In the genomic region with DNA sequence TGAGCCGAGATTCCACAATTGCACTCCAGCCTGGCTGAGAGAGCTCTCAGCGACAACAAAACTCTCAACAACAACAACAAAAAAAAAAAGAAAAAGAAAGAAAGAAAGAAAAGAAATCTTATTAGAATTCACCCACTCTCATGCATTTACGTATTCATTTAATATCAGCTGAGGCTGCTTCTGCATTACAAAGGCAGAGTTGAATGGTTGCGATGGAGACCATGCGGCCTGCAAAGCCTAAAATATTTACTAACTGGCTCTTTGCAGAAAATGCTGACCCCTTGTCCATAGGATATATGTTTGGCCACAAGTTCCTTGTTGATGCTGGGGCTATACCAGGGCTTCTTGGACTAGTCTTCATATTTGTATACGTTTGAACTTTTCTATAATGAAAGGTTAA, we compare ENCODE assay signal across 27 cellular contexts.
"Had no signal": no experiment of that assay in that cellular context is flagged by ENCODE, and none has a peak within 500 bp of the region (broad histone marks: within the 10 kb centered on the region; RNA-seq: fewer than 3 reads in every experiment).

No MANE protein-coding gene starts in this region.

- H3K27ac Mint-ChIP-seq: dendritic cell treated with granulocyte-macrophage colony-stimulating factor and Interleukin-4, amounts not matched to agents 40 ng/mL and 50 ng/mL, for 4 days; mesothelial cell of epicardium; natural killer cell treated with Interleukin-12 subunit alpha and Interleukin-12 subunit beta and Interleukin-15 and Interleukin-18, amount 100 ng/mL, for 72 hours; progenitor cell of endocrine pancreas; stimulated activated naive B cell treated with anti-CD40 and anti-IgM and Interleukin-4, amounts not matched to agents 10 μg/mL and 1 μg/mL and 100 μg/mL, for 72 hours; stimulated activated naive CD8-positive, alpha-beta T cell treated with anti-CD3 and anti-CD28 coated beads, Interleukin-15, Interleukin-2, amounts not matched to agents 100 ng/mL and 50 ng/mL, for 24 hours had no signal

- H3K4me1 ChIP-seq: colonic mucosa, parathyroid adenoma, right lobe of liver, thyroid gland had no signal

- H2AFZ ChIP-seq: parathyroid adenoma had no signal

- H3K27me3 Mint-ChIP-seq: dendritic cell treated with granulocyte-macrophage colony-stimulating factor and Interleukin-4, amounts not matched to agents 40 ng/mL and 50 ng/mL, for 4 days; naive B cell; natural killer cell treated with Interleukin-12 subunit alpha and Interleukin-12 subunit beta and Interleukin-15 and Interleukin-18, amount 100 ng/mL, for 72 hours; progenitor cell of endocrine pancreas; stimulated activated naive B cell treated with anti-CD40 and anti-IgM and Interleukin-4, amounts not matched to agents 10 μg/mL and 1 μg/mL and 100 μg/mL, for 72 hours; stimulated activated naive CD8-positive, alpha-beta T cell treated with anti-CD3 and anti-CD28 coated beads, Interleukin-15, Interleukin-2, amounts not matched to agents 100 ng/mL and 50 ng/mL, for 24 hours had no signal

- H3K9ac ChIP-seq: parathyroid adenoma had no signal

- H3K9me3 ChIP-seq: colonic mucosa, esophagus squamous epithelium, heart right ventricle, left lung, mucosa of descending colon, right lobe of liver, suprapubic skin, thyroid gland, vagina had no signal

- H3K36me3 ChIP-seq: colonic mucosa, esophagus squamous epithelium, right lobe of liver, vagina had no signal

- H3K4me3 Mint-ChIP-seq: dendritic cell treated with granulocyte-macrophage colony-stimulating factor and Interleukin-4, amounts not matched to agents 40 ng/mL and 50 ng/mL, for 4 days; mesothelial cell of epicardium; naive B cell; natural killer cell treated with Interleukin-12 subunit alpha and Interleukin-12 subunit beta and Interleukin-15 and Interleukin-18, amount 100 ng/mL, for 72 hours; stimulated activated naive B cell treated with anti-CD40 and anti-IgM and Interleukin-4, amounts not matched to agents 10 μg/mL and 1 μg/mL and 100 μg/mL, for 72 hours; stimulated activated naive CD8-positive, alpha-beta T cell treated with anti-CD3 and anti-CD28 coated beads, Interleukin-15, Interleukin-2, amounts not matched to agents 100 ng/mL and 50 ng/mL, for 24 hours had no signal

- H3K27ac ChIP-seq: colonic mucosa, esophagus squamous epithelium, heart right ventricle, left lung, parathyroid adenoma, right lobe of liver, suprapubic skin, thyroid gland, vagina had no signal

- ATAC-seq: heart right ventricle; left cardiac atrium; left lung; mucosa of descending colon; natural killer cell treated with Interleukin-12 subunit alpha and Interleukin-12 subunit beta and Interleukin-15 and Interleukin-18, amount 100 ng/mL, for 72 hours; right lobe of liver; stimulated activated naive B cell treated with anti-CD40 and anti-IgM and Interleukin-4, amounts not matched to agents 10 μg/mL and 1 μg/mL and 100 μg/mL, for 72 hours had no signal

- H3K9me3 Mint-ChIP-seq: dendritic cell treated with granulocyte-macrophage colony-stimulating factor and Interleukin-4, amounts not matched to agents 40 ng/mL and 50 ng/mL, for 4 days; mesothelial cell of epicardium; naive B cell; natural killer cell treated with Interleukin-12 subunit alpha and Interleukin-12 subunit beta and Interleukin-15 and Interleukin-18, amount 100 ng/mL, for 72 hours; stimulated activated naive B cell treated with anti-CD40 and anti-IgM and Interleukin-4, amounts not matched to agents 10 μg/mL and 1 μg/mL and 100 μg/mL, for 72 hours; stimulated activated naive CD8-positive, alpha-beta T cell treated with anti-CD3 and anti-CD28 coated beads, Interleukin-15, Interleukin-2, amounts not matched to agents 100 ng/mL and 50 ng/mL, for 24 hours had no signal

- H3K36me3 Mint-ChIP-seq: naive B cell; natural killer cell treated with Interleukin-12 subunit alpha and Interleukin-12 subunit beta and Interleukin-15 and Interleukin-18, amount 100 ng/mL, for 72 hours had no signal

- DNase-seq: colonic mucosa; effector memory CD4-positive, alpha-beta T cell; erythroblast; esophagus squamous epithelium; foreskin melanocyte; glutamatergic neuron; heart right ventricle; hippocampal formation; left cardiac atrium; mesenchymal stem cell; mucosa of descending colon; naive B cell; right lobe of liver; small intestine; stimulated activated CD4-positive, alpha-beta T cell treated with anti-CD3 and anti-CD28 coated beads, Interleukin-15, amount 100 ng/mL, for 24 hours; stimulated activated CD4-positive, alpha-beta T cell treated with anti-CD3 and anti-CD28 coated beads, Interleukin-2, amount 100 ng/mL, for 48 hours; stimulated activated naive B cell treated with anti-CD40 and anti-IgM and Interleukin-4, amounts not matched to agents 10 μg/mL and 1 μg/mL and 100 μg/mL, for 72 hours; thyroid gland had no signal

- H3K4me3 ChIP-seq: colonic mucosa, esophagus squamous epithelium, heart right ventricle, left lung, mucosa of descending colon, right lobe of liver, suprapubic skin, thyroid gland, vagina had no signal

- H3K79me2 ChIP-seq: parathyroid adenoma had no signal

- H3K27me3 ChIP-seq: colonic mucosa, esophagus squamous epithelium, heart right ventricle, left lung, right lobe of liver, suprapubic skin, thyroid gland, vagina had no signal
